ENCODE assay signal across 8 cellular contexts in the genomic region with DNA sequence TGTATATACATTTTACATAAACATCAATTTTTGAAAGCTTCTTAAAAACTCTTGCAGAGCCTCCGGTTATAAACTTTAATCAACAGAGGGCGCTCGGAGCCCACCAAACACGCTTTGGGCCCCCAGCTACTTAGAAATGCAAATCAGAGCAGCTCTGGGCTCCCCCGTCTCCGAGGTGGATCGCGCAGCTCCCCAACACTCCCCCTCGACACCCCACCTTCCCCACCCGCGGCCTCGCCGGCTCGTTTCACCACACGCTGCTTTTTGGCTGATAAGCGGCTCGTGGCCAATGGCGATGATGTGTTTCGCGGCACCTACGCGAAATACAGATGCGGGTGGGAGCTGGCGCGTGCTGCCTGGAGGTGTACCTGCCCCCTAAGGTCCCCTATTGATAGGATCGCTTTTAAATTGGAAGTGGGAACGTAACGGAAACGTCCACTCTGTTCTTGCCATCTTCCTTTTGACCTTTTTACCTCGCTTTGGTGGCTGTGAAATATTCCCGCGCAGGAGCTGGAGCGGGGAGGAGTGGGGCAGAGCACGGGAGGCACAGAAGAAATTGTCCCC. TPM values are rescaled to one million over a fixed set of nuclear protein-coding genes. Genes with fewer than 3 reads are reported as not detected.
DNase-seq lines count a peak whose midpoint lies in the region; ATAC-seq and TF ChIP-seq lines count a peak whose summit lies in the region.

No MANE protein-coding gene starts in this region.

- H3K36me3 Mint-ChIP-seq in activated T-helper 17 cell treated with anti-CD3 and anti-CD28 coated beads, Interleukin-2, amount 50 U/mL, for 72 hours (ENCODE audit: low read depth) = no peaks in the 10 kb centered on the region

- in situ Hi-C loops in G401 (cut with HindIII; ENCODE audit: low sequenced_read_pairs) = no loop called here

- H3K9ac ChIP-seq in neural cell (ENCODE audit: low read length) (peak overlapping the region; percentile 75), subcutaneous abdominal adipose tissue (ENCODE audit: low read length in 5 of 5) (peak overlapping the region in 2 of 5 donors; percentile 3 to 37)

- H4K20me1 ChIP-seq in neural cell (ENCODE audit: insufficient read depth) = no peaks in the 10 kb centered on the region

- H3K4me3 Mint-ChIP-seq in activated T-helper 17 cell treated with anti-CD3 and anti-CD28 coated beads, Interleukin-2, amount 50 U/mL, for 72 hours = peak overlapping the region; percentile 73

- no peaks in the 10 kb centered on the region for H3K9me2 ChIP-seq in neural cell (ENCODE audit: insufficient read depth, low read length)

- no peak overlapping the region for H3K27ac Mint-ChIP-seq in activated T-helper 17 cell treated with anti-CD3 and anti-CD28 coated beads, Interleukin-2, amount 50 U/mL, for 72 hours

- H3F3A ChIP-seq in neural cell (ENCODE audit: insufficient read depth, low read length, poor library complexity, severe bottlenecking) = peaks cover 3% of the 10 kb centered on the region

- H3K27ac ChIP-seq in RWPE1 (no peak overlapping the region), neural cell (ENCODE audit: low read length) (peak overlapping the region; percentile 74), subcutaneous abdominal adipose tissue (ENCODE audit: low read depth, low read length) (no peak overlapping the region)

- peak overlapping the region; percentile 71 for H2AFZ ChIP-seq in neural cell (ENCODE audit: low read depth, low read length)

- H3K79me2 ChIP-seq in neural cell (replicated peaks; ENCODE audit: insufficient read depth, low read length) = peaks cover 10% of the 10 kb centered on the region

- TF ChIP-seq EP300 in neural cell (conservative IDR thresholded peaks at IDR 0.05; ENCODE audit: poor library complexity, severe bottlenecking) = peak; percentile 33

- H3K4me2 ChIP-seq in neural cell (ENCODE audit: low read length) = peak overlapping the region; percentile 93

- no peaks in the 10 kb centered on the region for H3K4me1 Mint-ChIP-seq in activated T-helper 17 cell treated with anti-CD3 and anti-CD28 coated beads, Interleukin-2, amount 50 U/mL, for 72 hours

- peaks cover 23% of the 10 kb centered on the region for H3K27me3 ChIP-seq in neural cell (ENCODE audit: insufficient read depth, low read depth, low read length)
- peaks cover 17 to 45% (median 32%) of the 10 kb centered on the region in 5 donors for H3K27me3 ChIP-seq in subcutaneous abdominal adipose tissue (ENCODE audit: control insufficient read depth in 5 of 5, insufficient read depth in 4 of 5, low read length in 5 of 5)

- peaks cover 42% of the 10 kb centered on the region for H3K27me3 Mint-ChIP-seq in activated T-helper 17 cell treated with anti-CD3 and anti-CD28 coated beads, Interleukin-2, amount 50 U/mL, for 72 hours

- peak overlapping the region; percentile 94 for H3K4me3 ChIP-seq in fibroblast of villous mesenchyme (ENCODE audit: low read depth, low read length)
- peak overlapping the region; percentile 91 for H3K4me3 ChIP-seq in neural cell (ENCODE audit: low read length)
- H3K4me3 ChIP-seq in subcutaneous abdominal adipose tissue (ENCODE audit: low read depth in 1 of 5, low read length in 5 of 5) = peak overlapping the region; percentile 57 to 69 (median 62)

- DNase-seq in G401 (ENCODE audit: low spot score) (peak; percentile 92), KG1 (lab: John Stamatoyannopoulos, UW) (peak; percentile 81), RWPE1 (ENCODE audit: low spot score) (peak; percentile 66), fibroblast of villous mesenchyme (ENCODE audit: low read depth) (peak; percentile 83)

- H3K9me3 Mint-ChIP-seq in activated T-helper 17 cell treated with anti-CD3 and anti-CD28 coated beads, Interleukin-2, amount 50 U/mL, for 72 hours = no peaks in the 10 kb centered on the region

- POLR2A ChIA-PET in RWPE1 (lab: Yijun Ruan, JAX; ENCODE audit: low non-redundant PET) = no interaction called here

- peak; percentile 75 for TF ChIP-seq CTCF in RWPE1 (conservative IDR thresholded peaks at IDR 0.05; ENCODE audit: low read depth)
- peak; percentile 66 for TF ChIP-seq CTCF in fibroblast of villous mesenchyme (IDR thresholded peaks at IDR 0.05; ENCODE audit: insufficient read depth, low read depth, low read length)
- TF ChIP-seq CTCF in neural cell (IDR thresholded peaks at IDR 0.05; ENCODE audit: poor library complexity, severe bottlenecking) = peak; percentile 91

- H3K9me3 ChIP-seq in neural cell (ENCODE audit: low read length) = no peaks in the 10 kb centered on the region
- no peaks in the 10 kb centered on the region for H3K9me3 ChIP-seq in subcutaneous abdominal adipose tissue (ENCODE audit: control insufficient read depth in 5 of 5, low read length in 5 of 5)

- ATAC-seq in activated T-helper 17 cell treated with anti-CD3 and anti-CD28 coated beads, Interleukin-2, amount 50 U/mL, for 72 hours (replicated peaks) = peak; percentile 14
- no peak for ATAC-seq in HG03095 (IDR thresholded peaks at IDR 0.05; ENCODE audit: unreplicated experiment)

- H3K4me1 ChIP-seq in subcutaneous abdominal adipose tissue (ENCODE audit: control insufficient read depth in 5 of 5, insufficient read depth in 5 of 5, low read length in 5 of 5) = peaks cover 2 to 44% (median 41%) of the 10 kb centered on the region in 5 donors

- CTCF ChIA-PET in RWPE1 (lab: Yijun Ruan, JAX) = interaction anchor here (0.5 to 1.9 kb wide), 25 partner anchors 9 to 1601 kb away, joined by 3 to 9 read pairs (median 4); no protein-coding TSS in a partner anchor

- peak; percentile 96 for TF ChIP-seq RAD21 in neural cell (conservative IDR thresholded peaks at IDR 0.05)

- H3K36me3 ChIP-seq in neural cell (ENCODE audit: insufficient read depth, low read length) (no peaks in the 10 kb centered on the region), subcutaneous abdominal adipose tissue (ENCODE audit: control insufficient read depth in 5 of 5, insufficient read depth in 5 of 5, low read length in 5 of 5) (no peaks in the 10 kb centered on the region)

TF ChIP-seq in neural cell, 6 proteins besides CTCF, POLR2A, EP300 and RAD21:
- no peak for TF ChIP-seq MXI1 (conservative IDR thresholded peaks at IDR 0.05; ENCODE audit: poor library complexity, severe bottlenecking)
- no peak for TF ChIP-seq EZH2 (IDR thresholded peaks at IDR 0.05; ENCODE audit: borderline replicate concordance, insufficient read depth, low read length, poor library complexity, severe bottlenecking)
- peak; percentile 94 for TF ChIP-seq SMC3 (conservative IDR thresholded peaks at IDR 0.05; ENCODE audit: poor library complexity)
- no peak for TF ChIP-seq TAF1 (IDR thresholded peaks at IDR 0.05; ENCODE audit: low read depth)
- TF ChIP-seq POLR2AphosphoS5 (IDR thresholded peaks at IDR 0.05) = peak; percentile 41
- TF ChIP-seq, protein P1, sequence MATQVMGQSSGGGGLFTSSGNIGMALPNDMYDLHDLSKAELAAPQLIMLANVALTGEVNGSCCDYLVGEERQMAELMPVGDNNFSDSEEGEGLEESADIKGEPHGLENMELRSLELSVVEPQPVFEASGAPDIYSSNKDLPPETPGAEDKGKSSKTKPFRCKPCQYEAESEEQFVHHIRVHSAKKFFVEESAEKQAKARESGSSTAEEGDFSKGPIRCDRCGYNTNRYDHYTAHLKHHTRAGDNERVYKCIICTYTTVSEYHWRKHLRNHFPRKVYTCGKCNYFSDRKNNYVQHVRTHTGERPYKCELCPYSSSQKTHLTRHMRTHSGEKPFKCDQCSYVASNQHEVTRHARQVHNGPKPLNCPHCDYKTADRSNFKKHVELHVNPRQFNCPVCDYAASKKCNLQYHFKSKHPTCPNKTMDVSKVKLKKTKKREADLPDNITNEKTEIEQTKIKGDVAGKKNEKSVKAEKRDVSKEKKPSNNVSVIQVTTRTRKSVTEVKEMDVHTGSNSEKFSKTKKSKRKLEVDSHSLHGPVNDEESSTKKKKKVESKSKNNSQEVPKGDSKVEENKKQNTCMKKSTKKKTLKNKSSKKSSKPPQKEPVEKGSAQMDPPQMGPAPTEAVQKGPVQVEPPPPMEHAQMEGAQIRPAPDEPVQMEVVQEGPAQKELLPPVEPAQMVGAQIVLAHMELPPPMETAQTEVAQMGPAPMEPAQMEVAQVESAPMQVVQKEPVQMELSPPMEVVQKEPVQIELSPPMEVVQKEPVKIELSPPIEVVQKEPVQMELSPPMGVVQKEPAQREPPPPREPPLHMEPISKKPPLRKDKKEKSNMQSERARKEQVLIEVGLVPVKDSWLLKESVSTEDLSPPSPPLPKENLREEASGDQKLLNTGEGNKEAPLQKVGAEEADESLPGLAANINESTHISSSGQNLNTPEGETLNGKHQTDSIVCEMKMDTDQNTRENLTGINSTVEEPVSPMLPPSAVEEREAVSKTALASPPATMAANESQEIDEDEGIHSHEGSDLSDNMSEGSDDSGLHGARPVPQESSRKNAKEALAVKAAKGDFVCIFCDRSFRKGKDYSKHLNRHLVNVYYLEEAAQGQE (IDR thresholded peaks at IDR 0.05; ENCODE audit: borderline replicate concordance) = no peak

RNA-seq across cellular contexts. Expression of gene KIF26B, which starts 1.6 kb away (rescaled TPM):
- 9.8 and 10.5 TPM in 2 replicates for total RNA-seq in G401 (2014; rRNA removed; shearing (Covaris generic))
- total RNA-seq in activated T-helper 17 cell treated with anti-CD3 and anti-CD28 coated beads, Interleukin-2, amount 50 U/mL, for 72 hours = not detected
- total RNA-seq in fibroblast of villous mesenchyme = 12.1 and 66.0 TPM in 2 replicates
- polyA plus RNA-seq in neural cell = 6.3 and 7.2 TPM in 2 replicates
- 36.0 and 45.8 TPM in 2 replicates for polyA minus RNA-seq in neural cell

Comparison
In these comparisons a context has a peak if more than half of its experiments do, and no peak if none do; other contexts are left out.
1. RNA of gene KIF26B, which starts 1.6 kb away (total RNA-seq): 12.1 to 66.0 TPM in fibroblast of villous mesenchyme and 9.8 to 10.5 TPM in G401; not detected in activated T-helper 17 cell treated with anti-CD3 and anti-CD28 coated beads, Interleukin-2, amount 50 U/mL, for 72 hours; every median in the first group is over 10 times any median in the second.
2. Peak in every context shown above with its lines, with median percentiles within 50 percentile points of each other: DNase-seq, CTCF ChIP-seq and H3K4me3 ChIP-seq.